22 cellular contexts compared by ENCODE assay signal in genomic region chr2:224241812-224242211, GRCh38.
"Had no signal": no experiment of that assay in that cellular context is flagged by ENCODE, and none has a peak within 500 bp of the region (broad histone marks: within the 10 kb centered on the region; RNA-seq: fewer than 3 reads in every experiment).

No MANE protein-coding gene starts in this region.

- H3K9ac ChIP-seq: KMS-11, SK-N-SH had no signal

- DNase-seq: Kasumi-1, MV-4-11, NCI-H1048, NCI-H1105, NCI-H1417, NCI-H1436 treated with DMSO at 0.1 percent for 48 hours, NCI-H1694, NCI-H187 treated with DMSO at 0.1 percent for 48 hours, NCI-H2029 treated with DMSO at 0.1 percent for 48 hours, NCI-H2171 treated with DMSO at 0.1 percent for 48 hours, NCI-H345, NCI-H446 treated with DMSO at 0.1 percent for 48 hours, NCI-H510A treated with DMSO at 0.1 percent for 48 hours, NCI-H526, NCI-H774, PC-3, SHP77, SK-N-SH, SW 1271 had no signal

- H3K9me3 ChIP-seq: SK-N-SH had no signal

- ATAC-seq: Panc1, PC-3 had no signal

- H3K4me2 ChIP-seq: KMS-11, SK-N-SH had no signal

- H3K27ac ChIP-seq: KMS-11, RWPE1 had no signal
